Comparison of ENCODE assay signal across 8 cellular contexts in the genomic region with DNA sequence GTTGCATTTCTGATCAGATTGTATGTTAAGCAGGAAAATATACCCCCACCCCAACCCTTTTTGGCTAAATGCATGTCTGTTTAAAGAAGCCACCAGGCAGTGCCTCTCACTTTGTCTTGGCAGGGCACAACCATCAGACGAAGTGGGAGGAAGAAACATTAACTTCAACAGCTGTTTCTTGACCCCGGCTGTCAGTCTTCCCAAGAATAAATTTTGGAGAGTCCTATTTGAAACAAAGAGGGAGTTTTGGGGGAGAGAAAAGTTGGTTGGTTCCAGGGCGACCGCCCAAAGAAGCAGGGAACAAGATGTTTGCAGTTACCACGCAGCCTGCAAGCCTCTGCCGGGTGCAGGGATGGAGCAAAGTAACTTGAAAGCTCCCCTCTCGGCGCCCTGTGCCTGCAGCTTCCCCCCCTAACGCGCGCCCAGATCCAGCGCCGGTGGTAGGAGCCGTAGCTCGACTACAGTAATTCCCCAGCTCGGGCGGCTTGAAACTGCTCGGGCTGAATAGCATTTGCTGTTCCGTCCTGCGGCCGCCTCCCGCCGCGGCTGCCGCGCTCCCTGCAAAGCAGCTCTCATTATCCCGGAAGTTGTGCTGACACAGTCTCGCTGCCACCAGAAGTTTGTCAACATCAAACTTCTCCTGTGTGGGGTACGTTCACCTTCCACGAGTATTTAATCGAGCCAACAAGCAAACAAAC.
A peak's percentile ranks its signal among the peaks of the same experiment; 100 is the strongest.
DNase-seq lines count a peak whose midpoint lies in the region; ATAC-seq and TF ChIP-seq lines count a peak whose summit lies in the region.

No MANE protein-coding gene starts in this region.

- 0 to 1% methylated on average over 5 to 18 of the region's 31 CpGs for WGBS in gastroesophageal sphincter (ENCODE audit: low coverage in 1 of 2), 2 donors
- WGBS in neuronal stem cell (ENCODE audit: extremely low coverage in 2 of 2, insufficient read length in 2 of 2, insufficient replicate concordance in 1 of 2), 2 donors = no CpG with 5 or more reads among the region's 31 CpGs

- peak overlapping the region; percentile 70 for H3K4me2 ChIP-seq in neuronal stem cell (ENCODE audit: insufficient read depth, low read length, poor library complexity, severe bottlenecking)

- peak overlapping the region; percentile 98 for H3K27ac Mint-ChIP-seq in activated naive CD4-positive, alpha-beta T cell treated with anti-CD3 and anti-CD28 coated beads, Interleukin-2, amount 10 ng/mL, durations not matched to agents 7 days and 5 days

- H3K27ac ChIP-seq in HEK293 (ENCODE audit: extremely low read depth, low read depth, low read length) (peak overlapping the region; percentile 91), gastroesophageal sphincter (peak overlapping the region; percentile 51 to 92 (median 92)), neuronal stem cell (replicated peaks; ENCODE audit: low read length) (peak overlapping the region; percentile 98), subcutaneous abdominal adipose tissue (ENCODE audit: low read depth, low read length) (peak overlapping the region; percentile 80)

- peak overlapping the region; percentile 41 for H3K4me3 ChIP-seq in HEK293 (ENCODE audit: low read depth, low read length)
- H3K4me3 ChIP-seq in gastroesophageal sphincter = peak overlapping the region; percentile 29 to 55
- H3K4me3 ChIP-seq in neuronal stem cell (ENCODE audit: low read length in 2 of 2) = peak overlapping the region in 1 of 2 donors; percentile 52
- peak overlapping the region; percentile 65 to 78 (median 76) for H3K4me3 ChIP-seq in subcutaneous abdominal adipose tissue (ENCODE audit: low read depth in 1 of 5, low read length in 5 of 5)

- no peak overlapping the region for H4K8ac ChIP-seq in neuronal stem cell (ENCODE audit: low read depth, low read length)

- peak overlapping the region; percentile 27 for H4K91ac ChIP-seq in neuronal stem cell (ENCODE audit: low read depth, low read length, poor library complexity)

- POLR2A ChIA-PET in HEK293 (lab: Yijun Ruan, JAX) = interaction anchor here (0.6 to 3.3 kb wide), 11 partner anchors 13 to 1199 kb away, joined by 3 to 142 read pairs (median 4); a partner anchor contains a TSS

- H3K36me3 Mint-ChIP-seq in activated naive CD4-positive, alpha-beta T cell treated with anti-CD3 and anti-CD28 coated beads, Interleukin-2, amount 10 ng/mL, durations not matched to agents 7 days and 5 days = peaks cover 7% of the 10 kb centered on the region

- H3K79me1 ChIP-seq in neuronal stem cell (ENCODE audit: low read depth, low read length) = no peaks in the 10 kb centered on the region

- no peaks in the 10 kb centered on the region for H3K9me3 Mint-ChIP-seq in activated naive CD4-positive, alpha-beta T cell treated with anti-CD3 and anti-CD28 coated beads, Interleukin-2, amount 10 ng/mL, durations not matched to agents 7 days and 5 days

- TF ChIP-seq CTCF in HEK293 (tag by site-specific recombination; IDR thresholded peaks at IDR 0.05) (no peak), gastroesophageal sphincter (IDR thresholded peaks at IDR 0.05) (peak in 2 of 4 experiments; percentile 13 to 29)

- no peak overlapping the region for H2BK12ac ChIP-seq in neuronal stem cell (ENCODE audit: low read length)

- H3K9me3 ChIP-seq in HEK293 (ENCODE audit: control insufficient read depth, insufficient read depth, low read depth, low read length) (no peaks in the 10 kb centered on the region), gastroesophageal sphincter (no peaks in the 10 kb centered on the region), neuronal stem cell (replicated peaks in 1 of 2; ENCODE audit: control insufficient read depth in 2 of 2, insufficient read depth in 1 of 2, low read depth in 1 of 2, low read length in 2 of 2) (no peaks in the 10 kb centered on the region), subcutaneous abdominal adipose tissue (ENCODE audit: control insufficient read depth in 5 of 5, low read length in 5 of 5) (no peaks in the 10 kb centered on the region)

- peak overlapping the region; percentile 88 for H2AFZ ChIP-seq in neuronal stem cell (ENCODE audit: low read length)

- peak overlapping the region; percentile 92 for H3K18ac ChIP-seq in neuronal stem cell (ENCODE audit: low read length)

- peak in 1 of 2 donors; percentile 20 for TF ChIP-seq POLR2A in gastroesophageal sphincter (IDR thresholded peaks at IDR 0.05)

- H3K36me3 ChIP-seq in HEK293 (ENCODE audit: control insufficient read depth in 2 of 2, insufficient read depth in 1 of 2, low read length in 2 of 2) = no peaks in the 10 kb centered on the region
- H3K36me3 ChIP-seq in gastroesophageal sphincter = no peaks in the 10 kb centered on the region
- H3K36me3 ChIP-seq in neuronal stem cell (replicated peaks in 1 of 2; ENCODE audit: control insufficient read depth in 2 of 2, insufficient read depth in 2 of 2, low read length in 2 of 2) = no peaks in the 10 kb centered on the region
- no peaks in the 10 kb centered on the region for H3K36me3 ChIP-seq in subcutaneous abdominal adipose tissue (ENCODE audit: control insufficient read depth in 5 of 5, insufficient read depth in 5 of 5, low read length in 5 of 5)

- DNase-seq in GDM1 (lab: John Stamatoyannopoulos, UW) = peak; percentile 96
- peak; percentile 83 for DNase-seq in NAMALWA (ENCODE audit: low spot score)
- DNase-seq in SK-MEL-5 (ENCODE audit: low read depth, low spot score) = peak; percentile 79
- DNase-seq in activated naive CD4-positive, alpha-beta T cell treated with anti-CD3 and anti-CD28 coated beads, Interleukin-2, amount 10 ng/mL, durations not matched to agents 7 days and 5 days = peak; percentile 94
- DNase-seq in neuronal stem cell (ENCODE audit: low spot score) = peak; percentile 95

- no peak overlapping the region for H3K14ac ChIP-seq in neuronal stem cell (ENCODE audit: low read length)

- peaks cover 4% of the 10 kb centered on the region for H3K27me3 Mint-ChIP-seq in activated naive CD4-positive, alpha-beta T cell treated with anti-CD3 and anti-CD28 coated beads, Interleukin-2, amount 10 ng/mL, durations not matched to agents 7 days and 5 days

- no peak overlapping the region for H2BK15ac ChIP-seq in neuronal stem cell (ENCODE audit: low read length)

- H2AK5ac ChIP-seq in neuronal stem cell (ENCODE audit: low read depth, low read length) = no peak overlapping the region

- no peak overlapping the region for H3K23ac ChIP-seq in neuronal stem cell (ENCODE audit: low read depth, low read length, poor library complexity)

- H3K4me1 ChIP-seq in HEK293 (ENCODE audit: control insufficient read depth, insufficient read depth, low read length) = peaks cover 8% of the 10 kb centered on the region
- peaks cover 10 to 91% (median 20%) of the 10 kb centered on the region in 3 donors for H3K4me1 ChIP-seq in gastroesophageal sphincter
- peaks cover 31 to 46% of the 10 kb centered on the region in 2 donors for H3K4me1 ChIP-seq in neuronal stem cell (ENCODE audit: control insufficient read depth in 2 of 2, insufficient read depth in 1 of 2, low read depth in 1 of 2, low read length in 2 of 2)
- H3K4me1 ChIP-seq in subcutaneous abdominal adipose tissue (ENCODE audit: control insufficient read depth in 5 of 5, insufficient read depth in 5 of 5, low read length in 5 of 5) = peaks cover 6 to 50% (median 47%) of the 10 kb centered on the region in 5 donors

- H3K4me3 Mint-ChIP-seq in activated naive CD4-positive, alpha-beta T cell treated with anti-CD3 and anti-CD28 coated beads, Interleukin-2, amount 10 ng/mL, durations not matched to agents 7 days and 5 days = peak overlapping the region; percentile 94

- H3K27me3 ChIP-seq in gastroesophageal sphincter = no peaks in the 10 kb centered on the region
- H3K27me3 ChIP-seq in neuronal stem cell (ENCODE audit: control insufficient read depth in 3 of 3, insufficient read depth in 3 of 3, low read depth in 1 of 3, low read length in 3 of 3) = no peaks in the 10 kb centered on the region
- no peaks in the 10 kb centered on the region for H3K27me3 ChIP-seq in subcutaneous abdominal adipose tissue (ENCODE audit: control insufficient read depth in 5 of 5, insufficient read depth in 4 of 5, low read length in 5 of 5)

- TF ChIP-seq EP300 in gastroesophageal sphincter (IDR thresholded peaks at IDR 0.05) = no peak

- CTCF ChIA-PET in HEK293 (lab: Yijun Ruan, JAX) = interaction anchor here (0.5 to 2.2 kb wide), 12 partner anchors 53 to 623 kb away, joined by 3 to 10 read pairs (median 4); a partner anchor contains a TSS
- CTCF ChIA-PET in activated naive CD4-positive, alpha-beta T cell treated with anti-CD3 and anti-CD28 coated beads, Interleukin-2, amount 10 ng/mL, durations not matched to agents 7 days and 5 days (lab: Charles Lee) = interaction anchor here (0.7 to 3.0 kb wide), 7 partner anchors 13 to 397 kb away, joined by 3 to 23 read pairs (median 4); a partner anchor contains a TSS

- H2BK5ac ChIP-seq in neuronal stem cell (ENCODE audit: low read length) = peak overlapping the region; percentile 84

- no peak overlapping the region for H3K4ac ChIP-seq in neuronal stem cell (ENCODE audit: low read length)

- peak; percentile 93 for ATAC-seq in gastroesophageal sphincter

- H3K9ac ChIP-seq in neuronal stem cell (ENCODE audit: low read depth, low read length, poor library complexity) = no peak overlapping the region
- peak overlapping the region; percentile 6 to 69 (median 57) for H3K9ac ChIP-seq in subcutaneous abdominal adipose tissue (ENCODE audit: low read length in 5 of 5)

- peaks cover 47% of the 10 kb centered on the region for H3K4me1 Mint-ChIP-seq in activated naive CD4-positive, alpha-beta T cell treated with anti-CD3 and anti-CD28 coated beads, Interleukin-2, amount 10 ng/mL, durations not matched to agents 7 days and 5 days

- H2BK120ac ChIP-seq in neuronal stem cell (ENCODE audit: low read depth, low read length) = no peak overlapping the region

- in situ Hi-C loops in SK-MEL-5 (cut with HindIII; ENCODE audit: low pct_unique_long_range_greater_than_20kb, low sequenced_read_pairs) = no loop called here

TF ChIP-seq in HEK293, 187 proteins besides CTCF, POLR2A, EP300 and RAD21 (continues in another document):
- TF ChIP-seq KLF10 (tag by site-specific recombination; IDR thresholded peaks at IDR 0.05) (peak; percentile 78), ZNF791 (tag by site-specific recombination; IDR thresholded peaks at IDR 0.05) (no peak), BCL11A (tag by site-specific recombination; IDR thresholded peaks at IDR 0.05; ENCODE audit: low read depth) (0 out of 2 replicates have a peak, but pooled peaks have one; percentile 59), ZNF624 (tag by site-specific recombination; IDR thresholded peaks at IDR 0.05) (no peak)
- TF ChIP-seq, protein P1, sequence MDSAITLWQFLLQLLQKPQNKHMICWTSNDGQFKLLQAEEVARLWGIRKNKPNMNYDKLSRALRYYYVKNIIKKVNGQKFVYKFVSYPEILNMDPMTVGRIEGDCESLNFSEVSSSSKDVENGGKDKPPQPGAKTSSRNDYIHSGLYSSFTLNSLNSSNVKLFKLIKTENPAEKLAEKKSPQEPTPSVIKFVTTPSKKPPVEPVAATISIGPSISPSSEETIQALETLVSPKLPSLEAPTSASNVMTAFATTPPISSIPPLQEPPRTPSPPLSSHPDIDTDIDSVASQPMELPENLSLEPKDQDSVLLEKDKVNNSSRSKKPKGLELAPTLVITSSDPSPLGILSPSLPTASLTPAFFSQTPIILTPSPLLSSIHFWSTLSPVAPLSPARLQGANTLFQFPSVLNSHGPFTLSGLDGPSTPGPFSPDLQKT (IDR thresholded peaks at IDR 0.05; ENCODE audit: borderline replicate concordance, low read depth, low read length) = no peak
